Comparison of ENCODE assay signal across 10 cellular contexts in genomic region chrX:118348186-118348810, GRCh38. TPM values are rescaled to one million over a fixed set of nuclear protein-coding genes. Genes with fewer than 3 reads are reported as not detected.
DNase-seq lines count a peak whose midpoint lies in the region; ATAC-seq, FAIRE-seq and TF ChIP-seq lines count a peak whose summit lies in the region.
"Had no signal": no experiment of that assay in that cellular context is flagged by ENCODE, and none has a peak within 500 bp of the region (broad histone marks: within the 10 kb centered on the region; RNA-seq: fewer than 3 reads in every experiment).

No MANE protein-coding gene starts in this region.

- peaks cover 49% of the 10 kb centered on the region for H3K4me1 Mint-ChIP-seq in brain

- no peak overlapping the region for H2AK5ac ChIP-seq in mesendoderm (ENCODE audit: low read length)

- ATAC-seq in body of pancreas (no peak), HG03354 (IDR thresholded peaks at IDR 0.05; ENCODE audit: poor library complexity, severe bottlenecking, unreplicated experiment) (no peak)

- H3K27ac ChIP-seq in HL-60 (replicated peaks) (no peak overlapping the region), mesendoderm (ENCODE audit: low read depth, low read length) (no peak overlapping the region), kidney (ENCODE audit: low read depth in 2 of 2, low read length in 2 of 2) (no peak overlapping the region), body of pancreas (no peak overlapping the region)

- peak overlapping the region; percentile 94 to 99 (median 96) for H3K4me3 Mint-ChIP-seq in brain

- H3K27me3 ChIP-seq in BE2C (no peaks in the 10 kb centered on the region), HL-60 (ENCODE audit: insufficient read depth, poor library complexity, severe bottlenecking) (no peaks in the 10 kb centered on the region), mesendoderm (ENCODE audit: insufficient read depth, low read length, poor library complexity) (no peaks in the 10 kb centered on the region), body of pancreas (no peaks in the 10 kb centered on the region)

- no peaks in the 10 kb centered on the region for H3K9me3 Mint-ChIP-seq in brain

- H3K18ac ChIP-seq in mesendoderm (ENCODE audit: low read length), result no peak overlapping the region

- H3K27ac Mint-ChIP-seq in brain, result peak overlapping the region in 3 of 5 experiments; percentile 15 to 98 (median 29)

- no peak overlapping the region for H2BK120ac ChIP-seq in mesendoderm (ENCODE audit: low read depth, low read length)

- H3K27me3 Mint-ChIP-seq in brain, result peaks cover 11% of the 10 kb centered on the region

- no peak overlapping the region for H3K4ac ChIP-seq in mesendoderm (ENCODE audit: low read depth, low read length)

- H3K9ac ChIP-seq in mesendoderm (ENCODE audit: low read length), result peak overlapping the region; percentile 74
- H3K9ac ChIP-seq in kidney (ENCODE audit: low read length in 2 of 2), result no peak overlapping the region

- H3K79me2 ChIP-seq in mesendoderm (ENCODE audit: control insufficient read depth, insufficient read depth, low read length), result peaks cover 29% of the 10 kb centered on the region

- no peak for FAIRE-seq in kidney (lab: Jason Lieb, UNC)
- FAIRE-seq: G401.6 had no signal

- TF ChIP-seq POLR2A in body of pancreas (IDR thresholded peaks at IDR 0.05), result no peak

- H4K8ac ChIP-seq in mesendoderm (ENCODE audit: low read depth, low read length), result no peak overlapping the region

- H3K9me3 ChIP-seq in BE2C (no peaks in the 10 kb centered on the region), kidney (ENCODE audit: control insufficient read depth in 1 of 2, low read length in 2 of 2) (no peaks in the 10 kb centered on the region), body of pancreas (no peaks in the 10 kb centered on the region)

- H3K79me1 ChIP-seq in mesendoderm (ENCODE audit: low read length), result no peaks in the 10 kb centered on the region

- no peak overlapping the region for H4K5ac ChIP-seq in mesendoderm (ENCODE audit: low read length)

- H3K36me3 ChIP-seq in BE2C, result no peaks in the 10 kb centered on the region; the same call in 1 of the 2 replicates
- no peaks in the 10 kb centered on the region for H3K36me3 ChIP-seq in mesendoderm (ENCODE audit: control insufficient read depth, insufficient read depth, low read length)
- H3K36me3 ChIP-seq in kidney (ENCODE audit: control insufficient read depth in 1 of 2, insufficient read depth in 2 of 2, low read length in 2 of 2), result no peaks in the 10 kb centered on the region
- no peaks in the 10 kb centered on the region for H3K36me3 ChIP-seq in body of pancreas (replicated peaks in 1 of 2; ENCODE audit: insufficient read depth in 1 of 2, low read depth in 2 of 2)

- H3K4me1 ChIP-seq in BE2C (no peaks in the 10 kb centered on the region), mesendoderm (ENCODE audit: control insufficient read depth, low read depth, low read length) (no peaks in the 10 kb centered on the region), kidney (ENCODE audit: control insufficient read depth in 1 of 2, insufficient read depth in 1 of 2, low read depth in 1 of 2, low read length in 2 of 2) (peaks cover 0 to 2% of the 10 kb centered on the region in 2 donors), body of pancreas (no peaks in the 10 kb centered on the region)

- intact Hi-C loops in kidney (cut with DNase I), result no loop called here
- intact Hi-C loops in body of pancreas (cut with DNase I), result no loop called here

- no CpG with 5 or more reads among the region's 2 CpGs for WGBS in mesendoderm (ENCODE audit: extremely low coverage, insufficient coverage, low lambda C conversion rate)
- WGBS in body of pancreas, 2 donors, result 38 to 47% methylated on average over 2 of the region's 2 CpGs

- DNase-seq in BE2C (no peak), HL-60 (ENCODE audit: low read depth in 1 of 2, low spot score in 1 of 2) (no peak), mesendoderm (no peak), kidney (no peak), MV-4-11 (lab: John Stamatoyannopoulos, UW) (no peak), body of pancreas (no peak)
- DNase-seq: NCI-H2171 had no signal

- no peak overlapping the region for H2BK5ac ChIP-seq in mesendoderm (ENCODE audit: low read length)

- H3K23ac ChIP-seq in mesendoderm (ENCODE audit: low read length), result no peak overlapping the region

- peak overlapping the region; percentile 29 for H3K4me2 ChIP-seq in mesendoderm (ENCODE audit: low read length)

- H2BK15ac ChIP-seq in mesendoderm (replicated peaks; ENCODE audit: low read depth), result no peak overlapping the region

- no peaks in the 10 kb centered on the region for H3K36me3 Mint-ChIP-seq in brain

- peak overlapping the region; percentile 90 for H3K4me3 ChIP-seq in BE2C (ENCODE audit: low read depth, low read length)
- H3K4me3 ChIP-seq in HL-60 (replicated peaks; ENCODE audit: insufficient read depth, low read length), result peak overlapping the region; percentile 80
- peak overlapping the region; percentile 78 for H3K4me3 ChIP-seq in mesendoderm (ENCODE audit: low read length)
- peak overlapping the region in 1 of 2 donors; percentile 81 for H3K4me3 ChIP-seq in kidney (ENCODE audit: low read length in 2 of 2)
- no peak overlapping the region for H3K4me3 ChIP-seq in body of pancreas

- TF ChIP-seq CTCF in BE2C (IDR thresholded peaks at IDR 0.05; ENCODE audit: low read depth, low read length) (no peak), HL-60 (IDR thresholded peaks at IDR 0.05; ENCODE audit: insufficient read depth, low read length) (no peak), brain (conservative IDR thresholded peaks at IDR 0.05) (no peak), kidney (IDR thresholded peaks at IDR 0.05; ENCODE audit: borderline replicate concordance, extremely low read depth, insufficient read depth) (no peak), body of pancreas (IDR thresholded peaks at IDR 0.05) (no peak)

- peak overlapping the region; percentile 49 for H3K56ac ChIP-seq in mesendoderm (ENCODE audit: low read length)

RNA-seq across cellular contexts. Expression of gene WDR44, which starts 2.4 kb away (rescaled TPM):
- 4.6 TPM for polyA plus RNA-seq in BE2C (2012; ENCODE audit: insufficient read depth, insufficient read length, low read depth)
- 7.8 TPM for polyA plus RNA-seq in brain (ENCODE audit: insufficient read depth, low read depth, low replicate concordance)
- polyA plus RNA-seq in mesendoderm (2013, experiment 1 of 2), result 10.2 TPM
- polyA plus RNA-seq in mesendoderm (2013, experiment 2 of 2), result 10.3 TPM
- total RNA-seq in kidney, result 15.5 TPM
- polyA plus RNA-seq in kidney (ENCODE audit: insufficient read depth, low read depth, low replicate concordance), result 3.6 TPM
- total RNA-seq in body of pancreas, result 10 to 100 TPM in 1 of 2 donors, 1 to 10 TPM in 1; 9.9 to 10.1 TPM

Comparison
In these comparisons a context has a peak if more than half of its experiments do, and no peak if none do; other contexts are left out.
1. H3K4me3 ChIP-seq: peak in BE2C (single experiment), HL-60 (single experiment) and mesendoderm (single experiment); none in body of pancreas (0 of 2).